ENCODE assay signal across 8 cellular contexts in genomic region chr7:108097703-108098102, GRCh38. TPM values are rescaled to one million over a fixed set of nuclear protein-coding genes. Genes with fewer than 3 reads are reported as not detected.
DNase-seq lines count a peak whose midpoint lies in the region; ATAC-seq, FAIRE-seq and TF ChIP-seq lines count a peak whose summit lies in the region.

No MANE protein-coding gene starts in this region.

- POLR2A ChIA-PET in A549 (lab: Yijun Ruan, JAX) = no interaction called here

- H3K4me1 ChIP-seq in A549 = peaks cover 40% of the 10 kb centered on the region
- peaks cover 10 to 11% of the 10 kb centered on the region in 2 donors for H3K4me1 ChIP-seq in kidney (ENCODE audit: control insufficient read depth in 1 of 2, insufficient read depth in 1 of 2, low read depth in 1 of 2, low read length in 2 of 2)
- no peaks in the 10 kb centered on the region for H3K4me1 ChIP-seq in uterus

- no peaks in the 10 kb centered on the region for H3K9me3 Mint-ChIP-seq in effector memory CD8-positive, alpha-beta T cell

- no peak overlapping the region for H3K27ac Mint-ChIP-seq in effector memory CD8-positive, alpha-beta T cell

- TF ChIP-seq CTCF in A549 (IDR thresholded peaks at IDR 0.05) (peak; percentile 82), SU-DHL-6 (IDR thresholded peaks at IDR 0.05; ENCODE audit: insufficient read depth, low read length, poor library complexity, severe bottlenecking) (peak; percentile 40), kidney (IDR thresholded peaks at IDR 0.05; ENCODE audit: borderline replicate concordance, extremely low read depth, insufficient read depth) (peak; percentile 27), uterus (IDR thresholded peaks at IDR 0.05) (no peak)

- H3K4me3 Mint-ChIP-seq in effector memory CD8-positive, alpha-beta T cell = no peak overlapping the region

- TF ChIP-seq RAD21 in A549 (conservative IDR thresholded peaks at IDR 0.05 in 1 of 2, IDR thresholded peaks at IDR 0.05 in 1 of 2) = peak; percentile 78 to 80

- H3K9ac ChIP-seq in SU-DHL-6 (ENCODE audit: low read length) = no peak overlapping the region
- H3K9ac ChIP-seq in kidney (ENCODE audit: low read length in 2 of 2) = no peak overlapping the region

- H3K27me3 Mint-ChIP-seq in effector memory CD8-positive, alpha-beta T cell = peaks cover 6 to 28% of the 10 kb centered on the region in 2 donors

- no peaks in the 10 kb centered on the region for H3K27me3 ChIP-seq in H7 (ENCODE audit: control insufficient read depth, insufficient read depth, low read length)
- no peaks in the 10 kb centered on the region for H3K27me3 ChIP-seq in SU-DHL-6 (ENCODE audit: low read length)
- no peaks in the 10 kb centered on the region for H3K27me3 ChIP-seq in uterus

- WGBS in A549 (ENCODE audit: missing lambda C conversion rate) = 15% methylated on average over 7 of the region's 7 CpGs

- CTCF ChIA-PET in A549 (lab: Yijun Ruan, JAX) = interaction anchor here (0.6 to 3.0 kb wide), 18 partner anchors 9 to 144 kb away, joined by 3 to 33 read pairs (median 4); partner anchors contain the start of gene LAMB1

- DNase-seq in A549 (ENCODE audit: low read depth in 1 of 2, low spot score in 1 of 2) (peak; percentile 55 to 61), H7 (peak; percentile 30), kidney (no peak), islet precursor cell (no peak), uterus (no peak)
- DNase-seq in effector memory CD8-positive, alpha-beta T cell = no peak

- FAIRE-seq in A549 (lab: Jason Lieb, UNC) = no peak
- no peak for FAIRE-seq in kidney (lab: Jason Lieb, UNC)

- TF ChIP-seq EP300 in A549 (IDR thresholded peaks at IDR 0.05) = no peak

- H3K4me1 Mint-ChIP-seq in effector memory CD8-positive, alpha-beta T cell (ENCODE audit: low read depth in 2 of 2) = no peaks in the 10 kb centered on the region

- H3K27ac ChIP-seq in A549 = peak overlapping the region; percentile 79 to 85
- H3K27ac ChIP-seq in SU-DHL-6 (ENCODE audit: low read depth, low read length) = no peak overlapping the region
- H3K27ac ChIP-seq in kidney (ENCODE audit: low read depth in 2 of 2, low read length in 2 of 2) = no peak overlapping the region
- no peak overlapping the region for H3K27ac ChIP-seq in uterus

- H4K20me1 ChIP-seq in SU-DHL-6 (ENCODE audit: low read depth, low read length) = no peaks in the 10 kb centered on the region

- H3K9me3 ChIP-seq in A549 = no peaks in the 10 kb centered on the region
- H3K9me3 ChIP-seq in SU-DHL-6 (ENCODE audit: insufficient read depth, low read length) = no peaks in the 10 kb centered on the region
- H3K9me3 ChIP-seq in kidney (ENCODE audit: control insufficient read depth in 1 of 2, low read length in 2 of 2) = no peaks in the 10 kb centered on the region
- no peaks in the 10 kb centered on the region for H3K9me3 ChIP-seq in uterus

- no peak overlapping the region for H3K4me3 ChIP-seq in A549
- no peak overlapping the region for H3K4me3 ChIP-seq in H7 (ENCODE audit: insufficient read depth, low read depth, low read length)
- no peak overlapping the region for H3K4me3 ChIP-seq in SU-DHL-6 (ENCODE audit: insufficient read depth, low read length, poor library complexity, severe bottlenecking)
- no peak overlapping the region for H3K4me3 ChIP-seq in kidney (ENCODE audit: low read length in 2 of 2)
- no peak overlapping the region for H3K4me3 ChIP-seq in uterus

- no peaks in the 10 kb centered on the region for H3K79me2 ChIP-seq in SU-DHL-6 (ENCODE audit: insufficient read depth, low read length)

- intact Hi-C loops in kidney (cut with DNase I) (no loop called here), uterus (cut with DNase I; ENCODE audit: low total_unique reads) (no loop called here)

- H3K4me2 ChIP-seq in A549 (peak overlapping the region; percentile 80), SU-DHL-6 (ENCODE audit: low read depth, low read length, poor library complexity, severe bottlenecking) (no peak overlapping the region)

- H3F3A ChIP-seq in SU-DHL-6 (ENCODE audit: insufficient read depth) = no peaks in the 10 kb centered on the region

- H3K36me3 ChIP-seq in H7 (replicated peaks; ENCODE audit: control insufficient read depth, insufficient read depth, low read length) (no peaks in the 10 kb centered on the region), SU-DHL-6 (ENCODE audit: low read length) (no peaks in the 10 kb centered on the region), kidney (ENCODE audit: control insufficient read depth in 1 of 2, insufficient read depth in 2 of 2, low read length in 2 of 2) (no peaks in the 10 kb centered on the region), uterus (no peaks in the 10 kb centered on the region)

- no peaks in the 10 kb centered on the region for H3K36me3 Mint-ChIP-seq in effector memory CD8-positive, alpha-beta T cell (ENCODE audit: insufficient read depth)

- TF ChIP-seq POLR2A in A549 (IDR thresholded peaks at IDR 0.05; ENCODE audit: low read length) (no peak), uterus (IDR thresholded peaks at IDR 0.05) (no peak)

- no peaks in the 10 kb centered on the region for H3K9me2 ChIP-seq in SU-DHL-6 (replicated peaks; ENCODE audit: insufficient read depth, low read length)

- peak in 1 of 2 experiments; percentile 49; a peak in 3 of 6 replicates for ATAC-seq in A549
- no peak for ATAC-seq in effector memory CD8-positive, alpha-beta T cell (replicated peaks)
- no peak for ATAC-seq in HG02678 (IDR thresholded peaks at IDR 0.05; ENCODE audit: unreplicated experiment)

- H2AFZ ChIP-seq in SU-DHL-6 (ENCODE audit: low read depth, low read length, severe bottlenecking) = no peak overlapping the region

TF ChIP-seq in A549, 52 proteins besides CTCF, POLR2A, EP300 and RAD21:
- TF ChIP-seq CEBPB (IDR thresholded peaks at IDR 0.05) = peak in 1 of 2 experiments; percentile 27; a peak in 1 of 4 replicates
- no peak for TF ChIP-seq HMGXB4 (CRISPR knock-in tag; IDR thresholded peaks at IDR 0.05; ENCODE audit: borderline replicate concordance)
- no peak for TF ChIP-seq PBX3 (IDR thresholded peaks at IDR 0.05)
- TF ChIP-seq SMC3 (IDR thresholded peaks at IDR 0.05) = peak; percentile 85
- no peak for TF ChIP-seq GATA3 (IDR thresholded peaks at IDR 0.05; ENCODE audit: borderline replicate concordance)
- no peak for TF ChIP-seq NR3C1 (IDR thresholded peaks at IDR 0.05)
- no peak for TF ChIP-seq JUN (IDR thresholded peaks at IDR 0.05)
TF ChIP-seq in A549: peak in this region for 2.

RNA-seq across cellular contexts. Expression of gene LAMB4, which starts 32.5 kb away (rescaled TPM):
- polyA plus RNA-seq in A549 (2011; rRNA removed) (0.13 and 0.26 TPM in 2 replicates), A549 (2017; fragmentation: RNase III; extraction: RNeasy Plus Mini Kit Qiagen cat#74134 plus additional on column Dnase treatment) (0.19 to 0.45 TPM (median 0.38 TPM) in 3 replicates), kidney (ENCODE audit: insufficient read depth, low read depth, low replicate concordance) (5.4 TPM)
- polyA plus RNA-seq in A549 (2012; cell fraction: cytosol; rRNA removed) = 0.14 and 0.15 TPM in 2 replicates
- polyA plus RNA-seq in A549 (2012; cell fraction: nucleus; rRNA removed) = 0.24 and 0.31 TPM in 2 replicates
- 1.0 and 1.6 TPM in 2 replicates for polyA minus RNA-seq in A549 (2011; rRNA and poly(A)+ RNA removed)
- total RNA-seq in H7 (2014; rRNA removed; shearing (Covaris generic)) = not detected in 2 replicates
- total RNA-seq in kidney (1.2 TPM), uterus (under 1 TPM in 2 of 4 donors, not detected in 2; 0.59 to 0.90 TPM)

Comparison
In these comparisons a context has a peak if more than half of its experiments do, and no peak if none do; other contexts are left out.
1. DNase-seq: peak in A549 (2 of 2) and H7 (single experiment); none in kidney (single experiment), effector memory CD8-positive, alpha-beta T cell (0 of 3), islet precursor cell (single experiment) and uterus (0 of 2).
2. H3K27ac ChIP-seq: peak in A549 (2 of 2); none in SU-DHL-6 (single experiment), kidney (0 of 2) and uterus (0 of 2).
3. CTCF ChIP-seq: peak in A549 (single experiment), SU-DHL-6 (single experiment) and kidney (single experiment); none in uterus (0 of 4).